8 cellular contexts compared by ENCODE assay signal in the genomic region with DNA sequence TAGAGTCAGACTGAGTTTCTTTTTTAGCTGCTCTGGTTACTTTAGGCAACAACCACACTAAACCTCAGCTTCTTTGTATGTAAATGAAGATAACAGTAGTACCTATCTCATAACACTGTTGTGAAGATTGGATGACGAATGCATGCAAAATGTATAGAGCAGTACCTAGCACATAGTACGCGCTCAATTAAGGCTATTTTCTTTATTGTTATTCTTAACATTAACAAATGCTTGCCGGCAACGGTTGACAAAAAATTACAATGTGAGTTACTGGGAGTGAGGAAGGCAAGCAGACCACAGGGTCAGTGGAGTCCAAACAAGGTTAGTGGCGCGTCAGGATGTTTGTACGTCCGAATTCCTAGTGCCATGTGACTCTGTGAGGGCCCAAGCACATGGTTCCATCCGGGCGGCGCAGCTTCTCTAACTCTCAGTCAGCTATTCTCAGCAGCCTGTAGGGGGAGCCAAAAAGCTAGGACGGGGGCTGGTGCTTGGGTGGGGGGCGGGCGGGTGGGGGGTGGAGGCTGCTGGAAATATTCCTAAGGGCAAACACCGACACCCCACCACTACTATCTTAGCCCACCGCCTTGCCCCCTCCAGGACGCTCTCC. TPM values are rescaled to one million over a fixed set of nuclear protein-coding genes. Genes with fewer than 3 reads are reported as not detected.
DNase-seq lines count a peak whose midpoint lies in the region; ATAC-seq and TF ChIP-seq lines count a peak whose summit lies in the region.

No MANE protein-coding gene starts in this region.

- ATAC-seq in GM21528 (IDR thresholded peaks at IDR 0.05; ENCODE audit: low FRiP score, unreplicated experiment), result no peak

- intact Hi-C loops in prostate gland (cut with DNase I), result no loop called here

- H3K4me1 ChIP-seq in prostate gland (replicated peaks), result no peaks in the 10 kb centered on the region

- H3K36me3 ChIP-seq in prostate gland, result no peaks in the 10 kb centered on the region

- no peak for TF ChIP-seq POLR2A in prostate gland (IDR thresholded peaks at IDR 0.05)

- DNase-seq in T-helper 1 cell (no peak), NCI-H526 treated with DMSO at 0.1 percent for 48 hours (lab: John Stamatoyannopoulos, UW) (peak; percentile 59), fibroblast of pulmonary artery (ENCODE audit: low read depth) (peak; percentile 50), prostate gland (ENCODE audit: low spot score) (peak; percentile 28), CD1c-positive myeloid dendritic cell (ENCODE audit: extremely low spot score) (no peak), H4 (ENCODE audit: low spot score) (no peak)

- peaks cover 20% of the 10 kb centered on the region for H3K27me3 Mint-ChIP-seq in T-helper 1 cell treated with Interleukin-12 subunit alpha and Interleukin-12 subunit beta and Interleukin-4 antibody, amounts not matched to agents 30 μg/mL and 1 μg/mL, for 36 hours (ENCODE audit: low read depth)

- 28% methylated on average over 15 of the region's 18 CpGs for WGBS in prostate gland

- H3K4me1 Mint-ChIP-seq in T-helper 1 cell treated with Interleukin-12 subunit alpha and Interleukin-12 subunit beta and Interleukin-4 antibody, amounts not matched to agents 30 μg/mL and 1 μg/mL, for 36 hours (ENCODE audit: low read depth), result no peaks in the 10 kb centered on the region

- H3K36me3 Mint-ChIP-seq in T-helper 1 cell treated with Interleukin-12 subunit alpha and Interleukin-12 subunit beta and Interleukin-4 antibody, amounts not matched to agents 30 μg/mL and 1 μg/mL, for 36 hours (ENCODE audit: low read depth), result no peaks in the 10 kb centered on the region

- H3K27ac ChIP-seq in prostate gland, result peak overlapping the region; percentile 45 to 60

- H3K9me3 Mint-ChIP-seq in T-helper 1 cell treated with Interleukin-12 subunit alpha and Interleukin-12 subunit beta and Interleukin-4 antibody, amounts not matched to agents 30 μg/mL and 1 μg/mL, for 36 hours, result no peaks in the 10 kb centered on the region

- H3K4me3 ChIP-seq in fibroblast of pulmonary artery (replicated peaks; ENCODE audit: low read depth, low read length), result peak overlapping the region; percentile 60
- peak overlapping the region; percentile 35 to 42 for H3K4me3 ChIP-seq in prostate gland

- H3K9me3 ChIP-seq in prostate gland, result no peaks in the 10 kb centered on the region

- H3K27me3 ChIP-seq in prostate gland (replicated peaks; ENCODE audit: insufficient read depth), result no peaks in the 10 kb centered on the region

- H3K27ac Mint-ChIP-seq in T-helper 1 cell treated with Interleukin-12 subunit alpha and Interleukin-12 subunit beta and Interleukin-4 antibody, amounts not matched to agents 30 μg/mL and 1 μg/mL, for 36 hours, result no peak overlapping the region

- peak overlapping the region; percentile 60 for H3K4me3 Mint-ChIP-seq in T-helper 1 cell treated with Interleukin-12 subunit alpha and Interleukin-12 subunit beta and Interleukin-4 antibody, amounts not matched to agents 30 μg/mL and 1 μg/mL, for 36 hours

- TF ChIP-seq CTCF in fibroblast of pulmonary artery (IDR thresholded peaks at IDR 0.05; ENCODE audit: low read length, missing control alignments) (peak; percentile 25), prostate gland (IDR thresholded peaks at IDR 0.05) (peak in 1 of 4 experiments; percentile 23)

RNA-seq across cellular contexts. Expression of a gene that starts 0.8 kb away (rescaled TPM):
- 1 to 10 TPM; 2.1 to 2.2 TPM for total RNA-seq in prostate gland
- total RNA-seq in H4 (2014; rRNA removed; shearing (Covaris generic)), result 0.06 TPM in 1 of 2 replicates, not detected in the other

Comparison
In these comparisons a context has a peak if more than half of its experiments do, and no peak if none do; other contexts are left out.
1. DNase-seq: peak in NCI-H526 treated with DMSO at 0.1 percent for 48 hours (single experiment), fibroblast of pulmonary artery (single experiment) and prostate gland (single experiment); none in T-helper 1 cell (0 of 5), CD1c-positive myeloid dendritic cell (single experiment) and H4 (single experiment).